Comparison of ENCODE assay signal across 14 cellular contexts in genomic region chr2:120669971-120670370, GRCh38.
DNase-seq lines count a peak whose midpoint lies in the region; ATAC-seq, FAIRE-seq and TF ChIP-seq lines count a peak whose summit lies in the region.
"Had no signal": no experiment of that assay in that cellular context is flagged by ENCODE, and none has a peak within 500 bp of the region (broad histone marks: within the 10 kb centered on the region; RNA-seq: fewer than 3 reads in every experiment).

No MANE protein-coding gene starts in this region.

- no peaks in the 10 kb centered on the region for H3F3A ChIP-seq in smooth muscle cell (ENCODE audit: low read depth)

- TF ChIP-seq CTCF in Calu3 (IDR thresholded peaks at IDR 0.05; ENCODE audit: unreplicated experiment) (no peak), keratinocyte (optimal IDR thresholded peaks at IDR 0.05 in 1 of 3, IDR thresholded peaks at IDR 0.05 in 1 of 3, conservative IDR thresholded peaks at IDR 0.05 in 1 of 3; ENCODE audit: extremely low read depth in 1 of 3, insufficient read depth in 2 of 3, low read length in 3 of 3) (no peak), smooth muscle cell (IDR thresholded peaks at IDR 0.05; ENCODE audit: borderline replicate concordance, insufficient read depth, poor library complexity, severe bottlenecking) (no peak)

- H3K27me3 ChIP-seq in NT2/D1 (ENCODE audit: insufficient read depth, insufficient read length) (peaks cover 63% of the 10 kb centered on the region), keratinocyte (ENCODE audit: control insufficient read depth, extremely low read depth, insufficient read depth, low read length) (peaks cover 22% of the 10 kb centered on the region), smooth muscle cell (ENCODE audit: low read depth) (peaks cover 8% of the 10 kb centered on the region)
- H3K27me3 ChIP-seq: Peyer's patch had no signal

- H3K36me3 Mint-ChIP-seq in Calu3 (ENCODE audit: insufficient read depth, unreplicated experiment) = no peaks in the 10 kb centered on the region

- H3K9me1 ChIP-seq in keratinocyte (ENCODE audit: control insufficient read depth, extremely low read depth, insufficient read depth, low read length) = no peaks in the 10 kb centered on the region

- H3K4me2 ChIP-seq in keratinocyte (ENCODE audit: control insufficient read depth, extremely low read depth, insufficient read depth, low read depth, low read length) = peak overlapping the region; percentile 18
- peak overlapping the region; percentile 19 for H3K4me2 ChIP-seq in smooth muscle cell
- H3K4me2 ChIP-seq: KMS-11 had no signal

- CTCF ChIA-PET in Calu3 (lab: Charles Lee) = interaction anchor here (1.0 kb wide), 1 partner anchor 327 kb away, joined by 3 read pairs; no protein-coding TSS in a partner anchor

- DNase-seq in Calu3 = no peak
- DNase-seq in NT2/D1 (ENCODE audit: low read depth, low spot score) = no peak
- no peak for DNase-seq in keratinocyte (ENCODE audit: low read depth, low spot score)
- DNase-seq in smooth muscle cell (lab: John Stamatoyannopoulos, UW; ENCODE audit: unreplicated experiment) = no peak
- DNase-seq in mucosa of gallbladder (ENCODE audit: low spot score) = no peak
- no peak for DNase-seq in T1000 (lab: John Stamatoyannopoulos, UW)
- DNase-seq: HCEC 1CT, NCI-H1105 treated with DMSO at 0.1 percent for 48 hours, NCI-H187, Peyer's patch, Right ventricle myocardium superior had no signal

- no TSS peak for BruUV-seq in Calu3 (replicated peaks; lab: Mats Ljungman, UMichigan)

- no peak for FAIRE-seq in keratinocyte (lab: Jason Lieb, UNC)

- intact Hi-C loops in Calu3 (cut with micrococcal nuclease; ENCODE audit: unreplicated experiment) = loop anchor here (10.0 kb wide), 1 partner anchor 115 kb away; no protein-coding TSS in a partner anchor

- 80% methylated on average over 12 of the region's 12 CpGs for WGBS in smooth muscle cell (ENCODE audit: low lambda C conversion rate)

- dilution Hi-C loops in keratinocyte (cut with MboI; ENCODE audit: extremely low pct_ligation_motif_present, low sequenced_read_pairs) = no loop called here

- H3K27me3 Mint-ChIP-seq in Calu3 (ENCODE audit: unreplicated experiment) = peaks cover 88% of the 10 kb centered on the region

- H3K4me3 Mint-ChIP-seq in Calu3 (ENCODE audit: low read depth, unreplicated experiment) = peak overlapping the region; percentile 28

- H3K9me3 Mint-ChIP-seq in Calu3 (ENCODE audit: low read depth, unreplicated experiment) = peaks cover 6% of the 10 kb centered on the region

- no peak overlapping the region for H3K27ac Mint-ChIP-seq in Calu3 (ENCODE audit: unreplicated experiment)

- H3K4me1 ChIP-seq in NT2/D1 (ENCODE audit: insufficient read depth, insufficient read length) (peaks cover 2% of the 10 kb centered on the region), keratinocyte (ENCODE audit: control insufficient read depth, extremely low read depth, insufficient read depth, low read length) (no peaks in the 10 kb centered on the region), smooth muscle cell (ENCODE audit: low read depth) (no peaks in the 10 kb centered on the region)
- H3K4me1 ChIP-seq: Peyer's patch had no signal

- H3K9ac ChIP-seq in NT2/D1 (ENCODE audit: insufficient read length, low read depth) (peak overlapping the region; percentile 21), keratinocyte (ENCODE audit: control insufficient read depth, extremely low read depth, insufficient read depth, low read length) (no peak overlapping the region), smooth muscle cell (ENCODE audit: low read depth) (no peak overlapping the region)
- H3K9ac ChIP-seq: KMS-11 had no signal

- no peak overlapping the region for H3K4me3 ChIP-seq in NT2/D1 (ENCODE audit: insufficient read length, low read depth)
- no peak overlapping the region for H3K4me3 ChIP-seq in keratinocyte (ENCODE audit: control insufficient read depth in 2 of 3, extremely low read depth in 1 of 3, insufficient read depth in 2 of 3, low read depth in 1 of 3, low read length in 3 of 3)
- no peak overlapping the region for H3K4me3 ChIP-seq in smooth muscle cell
- H3K4me3 ChIP-seq: Peyer's patch had no signal

- H3K36me3 ChIP-seq in NT2/D1 (ENCODE audit: insufficient read depth, insufficient read length, low read length) (no peaks in the 10 kb centered on the region), keratinocyte (ENCODE audit: control insufficient read depth in 2 of 2, extremely low read depth in 1 of 2, insufficient read depth in 2 of 2, low read length in 2 of 2) (no peaks in the 10 kb centered on the region), smooth muscle cell (ENCODE audit: low read depth) (no peaks in the 10 kb centered on the region)
- H3K36me3 ChIP-seq: Peyer's patch had no signal

- H4K20me1 ChIP-seq in keratinocyte (ENCODE audit: control insufficient read depth, extremely low read depth, insufficient read depth, low read length) (no peaks in the 10 kb centered on the region), smooth muscle cell (ENCODE audit: low read depth) (no peaks in the 10 kb centered on the region)

- H3K4me1 Mint-ChIP-seq in Calu3 (ENCODE audit: low read depth, unreplicated experiment) = peaks cover 8% of the 10 kb centered on the region

- H3K27ac ChIP-seq in keratinocyte (ENCODE audit: control insufficient read depth, insufficient read depth, low read length) (no peak overlapping the region), smooth muscle cell (ENCODE audit: low read depth) (no peak overlapping the region)
- H3K27ac ChIP-seq: KMS-11, Peyer's patch had no signal

- H3K79me2 ChIP-seq in keratinocyte (ENCODE audit: control insufficient read depth, insufficient read depth, low read length) (no peaks in the 10 kb centered on the region), smooth muscle cell (ENCODE audit: low read depth) (no peaks in the 10 kb centered on the region)

- ATAC-seq in GM18520 (IDR thresholded peaks at IDR 0.05; ENCODE audit: unreplicated experiment) = no peak
- no peak for ATAC-seq in HG03439 (IDR thresholded peaks at IDR 0.05; ENCODE audit: unreplicated experiment)

- H3K9me3 ChIP-seq in NT2/D1 (ENCODE audit: insufficient read depth, low read length) (peaks cover 26% of the 10 kb centered on the region), keratinocyte (ENCODE audit: control insufficient read depth, low read depth, low read length) (peaks cover 3% of the 10 kb centered on the region), smooth muscle cell (replicated peaks; ENCODE audit: low read depth) (no peaks in the 10 kb centered on the region)

- H2AFZ ChIP-seq in keratinocyte (ENCODE audit: control insufficient read depth, low read length) = no peak overlapping the region
- H2AFZ ChIP-seq in smooth muscle cell (ENCODE audit: low read depth) = no peak overlapping the region
